8 cellular contexts compared by ENCODE assay signal in the genomic region with DNA sequence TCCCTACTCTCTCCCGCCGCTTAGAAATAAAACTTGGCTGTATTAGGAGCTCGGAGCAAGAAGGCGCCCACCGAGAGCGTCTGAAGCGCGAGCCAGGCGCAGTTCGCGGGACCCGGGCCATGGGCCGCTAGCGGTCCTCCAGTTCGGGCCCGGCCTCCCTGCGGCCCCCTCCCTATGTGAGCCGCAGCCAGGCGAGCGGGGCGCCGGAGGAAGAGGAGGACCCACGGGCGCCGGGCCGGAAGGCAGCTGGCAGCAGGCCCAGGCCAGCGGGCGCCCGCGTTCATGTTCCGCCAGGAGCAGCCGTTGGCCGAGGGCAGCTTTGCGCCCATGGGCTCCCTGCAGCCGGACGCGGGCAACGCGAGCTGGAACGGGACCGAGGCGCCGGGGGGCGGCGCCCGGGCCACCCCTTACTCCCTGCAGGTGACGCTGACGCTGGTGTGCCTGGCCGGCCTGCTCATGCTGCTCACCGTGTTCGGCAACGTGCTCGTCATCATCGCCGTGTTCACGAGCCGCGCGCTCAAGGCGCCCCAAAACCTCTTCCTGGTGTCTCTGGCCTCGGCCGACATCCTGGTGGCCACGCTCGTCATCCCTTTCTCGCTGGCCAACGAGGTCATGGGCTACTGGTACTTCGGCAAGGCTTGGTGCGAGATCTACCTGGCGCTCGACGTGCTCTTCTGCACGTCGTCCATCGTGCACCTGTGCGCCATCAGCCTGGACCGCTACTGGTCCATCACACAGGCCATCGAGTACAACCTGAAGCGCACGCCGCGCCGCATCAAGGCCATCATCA. TPM values are rescaled to one million over a fixed set of nuclear protein-coding genes. Genes with fewer than 3 reads are reported as not detected.
DNase-seq lines count a peak whose midpoint lies in the region; ATAC-seq and TF ChIP-seq lines count a peak whose summit lies in the region.

No MANE protein-coding gene starts in this region.

- no peak for TF ChIP-seq EP300 in sigmoid colon (IDR thresholded peaks at IDR 0.05)

- H3K36me3 Mint-ChIP-seq in activated CD4-positive, alpha-beta memory T cell treated with anti-CD3 and anti-CD28 coated beads for 36 hours, result peaks cover 3% of the 10 kb centered on the region

- H3K9me3 ChIP-seq in heart right ventricle (no peaks in the 10 kb centered on the region), sigmoid colon (no peaks in the 10 kb centered on the region)

- POLR2A ChIA-PET in activated CD4-positive, alpha-beta memory T cell treated with anti-CD3 and anti-CD28 coated beads for 36 hours (lab: Charles Lee), result no interaction called here

- peak overlapping the region; percentile 50 for H3K4me3 Mint-ChIP-seq in activated CD4-positive, alpha-beta memory T cell treated with anti-CD3 and anti-CD28 coated beads for 36 hours

- H3K27me3 ChIP-seq in heart right ventricle (peaks cover 14 to 84% (median 67%) of the 10 kb centered on the region in 7 donors), sigmoid colon (peaks cover 34 to 77% (median 43%) of the 10 kb centered on the region in 3 donors)

- CTCF ChIA-PET in activated CD4-positive, alpha-beta memory T cell treated with anti-CD3 and anti-CD28 coated beads for 36 hours (lab: Charles Lee), result interaction anchor here (1.1 to 2.8 kb wide), 5 partner anchors 12 to 1061 kb away, joined by 3 to 29 read pairs (median 4); no protein-coding TSS in a partner anchor

- intact Hi-C loops in activated CD4-positive, alpha-beta memory T cell treated with anti-CD3 and anti-CD28 coated beads for 36 hours (cut with micrococcal nuclease), result loop anchor here (2.0 to 10.0 kb wide), 4 partner anchors 129 to 1057 kb away; no protein-coding TSS in a partner anchor
- intact Hi-C loops in heart right ventricle (cut with DNase I), result loop anchor here in 7 of 10 donors (2.0 to 10.0 kb wide), 8 partner anchors 129 to 1057 kb away; no protein-coding TSS in a partner anchor
- intact Hi-C loops in sigmoid colon (cut with DNase I), result loop anchor here (2.0 to 5.0 kb wide), 2 partner anchors 519 to 1063 kb away; no protein-coding TSS in a partner anchor
- intact Hi-C loops in posterior vena cava (cut with DNase I), result no loop called here

- H3K4me1 ChIP-seq in heart right ventricle, result peaks cover 0 to 37% (median 31%) of the 10 kb centered on the region in 9 donors
- peaks cover 0 to 32% (median 30%) of the 10 kb centered on the region in 4 donors for H3K4me1 ChIP-seq in sigmoid colon

- H3K27ac ChIP-seq in heart right ventricle (peak overlapping the region in 1 of 10 donors; percentile 21), sigmoid colon (peak overlapping the region in 1 of 4 donors; percentile 7)

- peak in 4 of 8 donors; percentile 16 to 59 (median 24) for ATAC-seq in heart right ventricle

- TF ChIP-seq POLR2A in sigmoid colon (IDR thresholded peaks at IDR 0.05), result no peak

- peaks cover 11% of the 10 kb centered on the region for H3K4me1 Mint-ChIP-seq in activated CD4-positive, alpha-beta memory T cell treated with anti-CD3 and anti-CD28 coated beads for 36 hours (ENCODE audit: low read depth)

- H3K4me3 ChIP-seq in heart right ventricle (peak overlapping the region in 9 of 10 donors; percentile 43 to 62 (median 54)), sigmoid colon (peak overlapping the region; percentile 22 to 52 (median 46))

- WGBS in heart right ventricle, 2 donors, result 9 to 13% methylated on average over 72 to 82 of the region's 82 CpGs
- 11 to 26% methylated on average over 82 of the region's 82 CpGs for WGBS in sigmoid colon, 2 donors

- TF ChIP-seq CTCF in heart right ventricle (IDR thresholded peaks at IDR 0.05) (no peak), sigmoid colon (IDR thresholded peaks at IDR 0.05) (no peak)

- DNase-seq in NCI-H748 (lab: John Stamatoyannopoulos, UW; ENCODE audit: unreplicated experiment) (peak; percentile 59), NCI-H748 treated with DMSO at 0.1 percent for 48 hours (lab: John Stamatoyannopoulos, UW) (no peak), heart right ventricle (peak in 1 of 2 donors; percentile 48), sigmoid colon (no peak), germinal center (ENCODE audit: low spot score) (no peak), OCI-M2 (lab: John Stamatoyannopoulos, UW; ENCODE audit: unreplicated experiment) (no peak), posterior vena cava (ENCODE audit: low spot score) (no peak)
- peak; percentile 15 for DNase-seq in activated CD4-positive, alpha-beta memory T cell treated with anti-CD3 and anti-CD28 coated beads for 36 hours

- H3K9me3 Mint-ChIP-seq in activated CD4-positive, alpha-beta memory T cell treated with anti-CD3 and anti-CD28 coated beads for 36 hours, result no peaks in the 10 kb centered on the region

- no peaks in the 10 kb centered on the region for H3K36me3 ChIP-seq in heart right ventricle
- no peaks in the 10 kb centered on the region for H3K36me3 ChIP-seq in sigmoid colon

- H3K27ac Mint-ChIP-seq in activated CD4-positive, alpha-beta memory T cell treated with anti-CD3 and anti-CD28 coated beads for 36 hours, result no peak overlapping the region

- H3K27me3 Mint-ChIP-seq in activated CD4-positive, alpha-beta memory T cell treated with anti-CD3 and anti-CD28 coated beads for 36 hours, result peaks cover 51% of the 10 kb centered on the region

RNA-seq across cellular contexts. Expression of gene ADRA2A, which starts 1.1 kb away (rescaled TPM):
- total RNA-seq in activated CD4-positive, alpha-beta memory T cell treated with anti-CD3 and anti-CD28 coated beads for 36 hours, result not detected
- total RNA-seq in heart right ventricle (1 to 10 TPM in 2 of 10 donors, under 1 TPM in 8; 0.32 to 1.4 (median 0.66) TPM), sigmoid colon (1 to 10 TPM; 1.5 to 4.6 (median 3.3) TPM), posterior vena cava (1 to 10 TPM; 6.6 to 7.7 TPM)
- polyA plus RNA-seq in heart right ventricle (under 1 TPM; 0.29 to 0.78 TPM), sigmoid colon (1 to 10 TPM; 1.8 to 6.2 (median 3.9) TPM)

Comparison
In these comparisons a context has a peak if more than half of its experiments do, and no peak if none do; other contexts are left out.
1. DNase-seq: peak in NCI-H748 (single experiment) and activated CD4-positive, alpha-beta memory T cell treated with anti-CD3 and anti-CD28 coated beads for 36 hours (single experiment); none in NCI-H748 treated with DMSO at 0.1 percent for 48 hours (single experiment), sigmoid colon (single experiment), germinal center (single experiment), OCI-M2 (single experiment) and posterior vena cava (single experiment).
2. intact Hi-C loops: an anchor here in activated CD4-positive, alpha-beta memory T cell treated with anti-CD3 and anti-CD28 coated beads for 36 hours (2.0 to 10.0 kb wide), heart right ventricle (2.0 to 10.0 kb wide) and sigmoid colon (2.0 to 5.0 kb wide); none called in posterior vena cava.